3 cellular contexts compared by ENCODE assay signal in genomic region chr10:43426476-43426875, GRCh38. TPM values are rescaled to one million over a fixed set of nuclear protein-coding genes. Genes with fewer than 3 reads are reported as not detected.
"Had no signal": no experiment of that assay in that cellular context is flagged by ENCODE, and none has a peak within 500 bp of the region (broad histone marks: within the 10 kb centered on the region; RNA-seq: fewer than 3 reads in every experiment).

No MANE protein-coding gene starts in this region.

RNA-seq across cellular contexts. Expression of gene FXYD4, which starts 55.0 kb away (rescaled TPM):
- total RNA-seq: LHCN-M2, M059J, MCF 10A had no signal
